Comparison of ENCODE assay signal across 25 cellular contexts in genomic region chr3:7095116-7095515, GRCh38.
"Had no signal": no experiment of that assay in that cellular context is flagged by ENCODE, and none has a peak within 500 bp of the region (broad histone marks: within the 10 kb centered on the region; RNA-seq: fewer than 3 reads in every experiment).

No MANE protein-coding gene starts in this region.

- H3K36me3 ChIP-seq: heart left ventricle, neutrophil, right atrium auricular region, sigmoid colon, tibial nerve had no signal

- H3K4me3 Mint-ChIP-seq: dendritic cell treated with granulocyte-macrophage colony-stimulating factor and Interleukin-4, amounts not matched to agents 40 ng/mL and 50 ng/mL, for 4 days; endodermal cell; naive B cell; stimulated activated naive B cell treated with anti-CD40 and anti-IgM and Interleukin-4, amounts not matched to agents 10 μg/mL and 1 μg/mL and 100 μg/mL, for 72 hours; stimulated activated naive CD8-positive, alpha-beta T cell treated with anti-CD3 and anti-CD28 coated beads, Interleukin-15, amount 100 ng/mL, for 72 hours had no signal

- H3K4me3 ChIP-seq: heart left ventricle, lung, right atrium auricular region, sigmoid colon, skin epidermis, testis, tibial nerve had no signal

- H3K4me1 Mint-ChIP-seq: endodermal cell; naive B cell; stimulated activated naive B cell treated with anti-CD40 and anti-IgM and Interleukin-4, amounts not matched to agents 10 μg/mL and 1 μg/mL and 100 μg/mL, for 72 hours; stimulated activated naive CD8-positive, alpha-beta T cell treated with anti-CD3 and anti-CD28 coated beads, Interleukin-15, amount 100 ng/mL, for 72 hours had no signal

- FAIRE-seq: colon, frontal cortex, islet of Langerhans had no signal

- ATAC-seq: esophagus mucosa; heart left ventricle; left cardiac atrium; left ventricle myocardium superior; stimulated activated naive B cell treated with anti-CD40 and anti-IgM and Interleukin-4, amounts not matched to agents 10 μg/mL and 1 μg/mL and 100 μg/mL, for 72 hours; stimulated activated naive CD8-positive, alpha-beta T cell treated with anti-CD3 and anti-CD28 coated beads, Interleukin-15, amount 100 ng/mL, for 72 hours had no signal

- DNase-seq: cerebellar nuclear complex; endodermal cell; heart left ventricle; hippocampal formation; left cardiac atrium; left ventricle myocardium superior; mesendoderm; naive B cell; posterior cingulate gyrus; sigmoid colon; stimulated activated CD4-positive, alpha-beta T cell treated with anti-CD3 and anti-CD28 coated beads, Interleukin-2, amount 100 ng/mL, for 24 hours; stimulated activated CD4-positive, alpha-beta T cell treated with anti-CD3 and anti-CD28 coated beads, Interleukin-4, amount 100 ng/mL, for 4 hours; stimulated activated naive B cell treated with anti-CD40 and anti-IgM and Interleukin-4, amounts not matched to agents 10 μg/mL and 1 μg/mL and 100 μg/mL, for 72 hours; stimulated activated naive CD8-positive, alpha-beta T cell treated with anti-CD3 and anti-CD28 coated beads, Interleukin-15, amount 100 ng/mL, for 72 hours; testis had no signal

- H3K9me3 ChIP-seq: right atrium auricular region, testis, tibial nerve had no signal

- H3K36me3 Mint-ChIP-seq: naive B cell; stimulated activated naive B cell treated with anti-CD40 and anti-IgM and Interleukin-4, amounts not matched to agents 10 μg/mL and 1 μg/mL and 100 μg/mL, for 72 hours had no signal

- H3K27me3 Mint-ChIP-seq: dendritic cell treated with granulocyte-macrophage colony-stimulating factor and Interleukin-4, amounts not matched to agents 40 ng/mL and 50 ng/mL, for 4 days; naive B cell; stimulated activated naive B cell treated with anti-CD40 and anti-IgM and Interleukin-4, amounts not matched to agents 10 μg/mL and 1 μg/mL and 100 μg/mL, for 72 hours; stimulated activated naive CD8-positive, alpha-beta T cell treated with anti-CD3 and anti-CD28 coated beads, Interleukin-15, amount 100 ng/mL, for 72 hours had no signal

- H3K27me3 ChIP-seq: heart left ventricle, neutrophil, right atrium auricular region, sigmoid colon, testis, tibial nerve had no signal

- H3K27ac ChIP-seq: heart left ventricle, neutrophil, right atrium auricular region, sigmoid colon, skin epidermis, testis, tibial nerve had no signal

- H3K27ac Mint-ChIP-seq: dendritic cell treated with granulocyte-macrophage colony-stimulating factor and Interleukin-4, amounts not matched to agents 40 ng/mL and 50 ng/mL, for 4 days; endodermal cell; naive B cell; stimulated activated naive B cell treated with anti-CD40 and anti-IgM and Interleukin-4, amounts not matched to agents 10 μg/mL and 1 μg/mL and 100 μg/mL, for 72 hours; stimulated activated naive CD8-positive, alpha-beta T cell treated with anti-CD3 and anti-CD28 coated beads, Interleukin-15, amount 100 ng/mL, for 72 hours had no signal

- H3K4me1 ChIP-seq: heart left ventricle, right atrium auricular region, sigmoid colon, testis had no signal
